ENCODE assay signal across 9 cellular contexts in the genomic region with DNA sequence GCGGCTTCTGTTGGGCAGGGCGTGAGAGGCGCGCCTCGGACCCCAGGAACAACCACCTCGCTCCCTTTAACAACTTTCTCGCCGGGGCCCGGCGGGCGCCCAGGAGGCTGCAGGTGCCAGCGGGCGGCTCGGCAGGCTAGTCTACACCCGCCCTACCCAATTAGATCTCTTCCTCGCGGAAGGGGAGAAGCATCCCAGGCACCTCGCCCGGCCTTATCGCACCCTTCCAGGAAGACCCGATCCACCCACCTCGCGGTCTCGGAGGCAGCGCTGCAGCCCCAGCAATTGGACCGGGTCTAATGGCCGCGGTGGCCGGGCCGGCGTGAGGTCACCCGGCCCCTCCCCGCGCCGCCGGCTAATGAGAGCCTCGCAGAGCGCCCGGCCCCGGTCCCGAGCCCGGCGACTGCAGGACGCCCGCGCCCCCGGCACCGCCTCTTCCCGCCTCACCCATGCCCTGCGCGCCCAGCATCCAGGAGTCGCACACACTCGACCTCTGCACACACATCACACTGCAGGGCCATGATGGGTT. TPM values are rescaled to one million over a fixed set of nuclear protein-coding genes. Genes with fewer than 3 reads are reported as not detected.
DNase-seq lines count a peak whose midpoint lies in the region; ATAC-seq and TF ChIP-seq lines count a peak whose summit lies in the region.
"Had no signal": no experiment of that assay in that cellular context is flagged by ENCODE, and none has a peak within 500 bp of the region (broad histone marks: within the 10 kb centered on the region; RNA-seq: fewer than 3 reads in every experiment).

Gene PLAAT3 (minus strand): TSS at position 298 of the 529 bp plus-strand sequence. CDS start 419 bp downstream, outside the sequence.

- H3K4me3 Mint-ChIP-seq in CD4-positive, alpha-beta T cell = peak within 1 kb of the TSS; percentile 89
- peak within 1 kb of the TSS; percentile 77 for H3K4me3 Mint-ChIP-seq in nephron progenitor cell

- H3K36me3 ChIP-seq in OCI-LY3 (replicated peaks; ENCODE audit: low read depth, low read length) = no peaks in the 10 kb centered on the region
- no peaks in the 10 kb centered on the region for H3K36me3 ChIP-seq in upper lobe of right lung

- no peaks in the 10 kb centered on the region for H3K36me3 Mint-ChIP-seq in CD4-positive, alpha-beta T cell (ENCODE audit: low read depth)
- no peaks in the 10 kb centered on the region for H3K36me3 Mint-ChIP-seq in nephron progenitor cell (ENCODE audit: low read depth)

- peak within 1 kb of the TSS; percentile 67 for H3K9ac ChIP-seq in OCI-LY3 (ENCODE audit: low read length)

- intact Hi-C loops in CD4-positive, alpha-beta T cell (cut with DNase I, micrococcal nuclease) = loop anchor here in 1 of 2 experiments (5.0 kb wide), 1 partner anchor 47 kb away; no protein-coding TSS in a partner anchor
- intact Hi-C loops in upper lobe of right lung (cut with DNase I) = no loop called here

- H3K4me2 ChIP-seq in OCI-LY3 (ENCODE audit: low read length) = peak within 1 kb of the TSS; percentile 89

- TF ChIP-seq CTCF in CD4-positive, alpha-beta T cell (IDR thresholded peaks at IDR 0.05) = no peak
- TF ChIP-seq CTCF in OCI-LY3 (IDR thresholded peaks at IDR 0.05; ENCODE audit: low read depth, low read length) (peak; percentile 11; the same call in 1 of the 2 replicates), nephron progenitor cell (IDR thresholded peaks at IDR 0.05) (no peak), upper lobe of right lung (IDR thresholded peaks at IDR 0.05) (no peak)

- DNase-seq in CD4-positive, alpha-beta T cell = peak in 6 of 10 experiments; percentile 8 to 38 (median 12)
- DNase-seq in activated naive CD4-positive, alpha-beta T cell treated with anti-CD3 and anti-CD28 coated beads, Interleukin-2, amount 50 U/mL, for 16 hours = peak; percentile 21
- DNase-seq in globus pallidus (ENCODE audit: low spot score) (peak; percentile 86), nephron progenitor cell (peak; percentile 58), upper lobe of right lung (peak; percentile 94), SK-N-DZ (ENCODE audit: low spot score) (no peak)

- ATAC-seq in CD4-positive, alpha-beta T cell (ENCODE audit: poor library complexity) = peak; percentile 60
- ATAC-seq in GM21576 (IDR thresholded peaks at IDR 0.05; ENCODE audit: unreplicated experiment) = peak; percentile 22
- ATAC-seq in upper lobe of right lung = peak; percentile 96

- CTCF ChIA-PET in CD4-positive, alpha-beta T cell (lab: Charles Lee) = no interaction called here

- no peak within 1 kb of the TSS for H3K27ac ChIP-seq in CD4-positive, alpha-beta T cell (ENCODE audit: low read depth, low read length)
- H3K27ac ChIP-seq in OCI-LY3 (ENCODE audit: low read length) (peak within 1 kb of the TSS; percentile 4; the same call in 1 of the 2 replicates), upper lobe of right lung (peak within 1 kb of the TSS; percentile 85)

- H3K9me3 ChIP-seq in CD4-positive, alpha-beta T cell (ENCODE audit: control insufficient read depth, low read length) = no peaks in the 10 kb centered on the region
- no peaks in the 10 kb centered on the region for H3K9me3 ChIP-seq in OCI-LY3 (ENCODE audit: insufficient read depth, low read length)
- no peaks in the 10 kb centered on the region for H3K9me3 ChIP-seq in upper lobe of right lung

- no peaks in the 10 kb centered on the region for H3K27me3 Mint-ChIP-seq in CD4-positive, alpha-beta T cell
- H3K27me3 Mint-ChIP-seq in nephron progenitor cell (ENCODE audit: low read depth, poor library complexity) = peaks cover 83% of the 10 kb centered on the region

- H3K4me1 Mint-ChIP-seq in CD4-positive, alpha-beta T cell (ENCODE audit: low read depth) = peaks cover 25% of the 10 kb centered on the region
- H3K4me1 Mint-ChIP-seq in nephron progenitor cell = peaks cover 21% of the 10 kb centered on the region

- no peaks in the 10 kb centered on the region for H3K27me3 ChIP-seq in CD4-positive, alpha-beta T cell (ENCODE audit: control insufficient read depth, insufficient read depth, low read length)
- H3K27me3 ChIP-seq in OCI-LY3 (ENCODE audit: low read depth, low read length) = no peaks in the 10 kb centered on the region
- no peaks in the 10 kb centered on the region for H3K27me3 ChIP-seq in upper lobe of right lung

- peak within 1 kb of the TSS; percentile 74 for H3K27ac Mint-ChIP-seq in CD4-positive, alpha-beta T cell
- no peak within 1 kb of the TSS for H3K27ac Mint-ChIP-seq in nephron progenitor cell

- no peaks in the 10 kb centered on the region for H3K9me3 Mint-ChIP-seq in CD4-positive, alpha-beta T cell
- no peaks in the 10 kb centered on the region for H3K9me3 Mint-ChIP-seq in nephron progenitor cell

- H3K4me1 ChIP-seq in OCI-LY3 (ENCODE audit: low read length) (peaks cover 31% of the 10 kb centered on the region), upper lobe of right lung (peaks cover 41% of the 10 kb centered on the region)

- no peaks in the 10 kb centered on the region; the same call in 1 of the 2 replicates for H3K79me2 ChIP-seq in OCI-LY3 (ENCODE audit: low read length)

- H4K20me1 ChIP-seq in OCI-LY3 (ENCODE audit: insufficient read depth, low read length) = peaks cover 7% of the 10 kb centered on the region; the same call in 1 of the 2 replicates

- POLR2A ChIA-PET in CD4-positive, alpha-beta T cell (lab: Charles Lee) = interaction anchor here (1.0 kb wide), 2 partner anchors 78 to 82 kb away, joined by 3 read pairs; partner anchors contain the start of gene PLAAT4

- H2AFZ ChIP-seq in OCI-LY3 (ENCODE audit: low read depth, low read length) = peak within 1 kb of the TSS; percentile 78

- peak within 1 kb of the TSS; percentile 79 for H3K4me3 ChIP-seq in OCI-LY3 (ENCODE audit: low read length)
- H3K4me3 ChIP-seq in upper lobe of right lung = peak within 1 kb of the TSS; percentile 92
- H3K4me3 ChIP-seq: SK-N-MC had no signal

RNA-seq across cellular contexts. Expression of gene PLAAT3, which starts in this region (rescaled TPM):
- 1 to 10 TPM; 2.4 to 3.6 TPM for total RNA-seq in CD4-positive, alpha-beta T cell
- 70.3 TPM for total RNA-seq in upper lobe of right lung
- polyA plus RNA-seq in SK-N-DZ (2014; cell fraction: cytosol; rRNA removed) = not detected in 2 replicates
- not detected in 2 replicates for polyA plus RNA-seq in SK-N-DZ (2014; cell fraction: nucleus; rRNA removed)

Comparison
In these comparisons a context has a peak if more than half of its experiments do, and no peak if none do; other contexts are left out.
1. RNA of gene PLAAT3 (total RNA-seq): 70.3 TPM in upper lobe of right lung (single experiment); 2.4 to 3.6 TPM in CD4-positive, alpha-beta T cell; every median in the first group is over 10 times any median in the second.
2. ATAC-seq: peak in every context shown above with its lines; median percentile 96 in upper lobe of right lung; 60 in CD4-positive, alpha-beta T cell; 22 in GM21576.